Comparison of ENCODE assay signal across 16 cellular contexts in genomic region chr2:207044380-207044779, GRCh38.
DNase-seq lines count a peak whose midpoint lies in the region; ATAC-seq, FAIRE-seq and TF ChIP-seq lines count a peak whose summit lies in the region.
"Had no signal": no experiment of that assay in that cellular context is flagged by ENCODE, and none has a peak within 500 bp of the region (broad histone marks: within the 10 kb centered on the region; RNA-seq: fewer than 3 reads in every experiment).

No MANE protein-coding gene starts in this region.

- no peaks in the 10 kb centered on the region for H4K20me1 ChIP-seq in HepG2 (ENCODE audit: insufficient read depth, low read length)

- in situ Hi-C loops in HepG2 (cut with HindIII; ENCODE audit: extremely low pct_ligation_motif_present, low pct_unique_long_range_greater_than_20kb) = no loop called here

- CTCF ChIA-PET in HepG2 (lab: Yijun Ruan, JAX; ENCODE audit: low intra/inter-chr PET ratio, low total read pairs) = no interaction called here

- peak; percentile 69 for DNase-seq in DMS53 (lab: John Stamatoyannopoulos, UW)
- peak; percentile 26 for DNase-seq in NCI-H1436 treated with DMSO at 0.1 percent for 48 hours (lab: John Stamatoyannopoulos, UW)
- peak; percentile 36 for DNase-seq in NCI-H345 (lab: John Stamatoyannopoulos, UW)
- no peak for DNase-seq in HepG2 (ENCODE audit: low spot score)
- DNase-seq in GM10266 (ENCODE audit: extremely low spot score) = no peak
- no peak for DNase-seq in posterior vena cava (ENCODE audit: low spot score)
- no peak for DNase-seq in GOT3 (lab: John Stamatoyannopoulos, UW)
- no peak for DNase-seq in omental fat pad (ENCODE audit: low spot score)
- DNase-seq: ACHN, AML-193, Caco-2, DMS79, GM23248, NCI-H446 treated with DMSO at 0.1 percent for 48 hours, SHP77 had no signal

- no peak for TF ChIP-seq POLR2A in HepG2 (IDR thresholded peaks at IDR 0.05; ENCODE audit: insufficient read depth in 1 of 2, low read depth in 2 of 2, low read length in 2 of 2)

- no peaks in the 10 kb centered on the region for H3K79me2 ChIP-seq in HepG2 (ENCODE audit: insufficient read depth, low read length)

- TF ChIP-seq RAD21 in HepG2 (CRISPR knock-in tag; IDR thresholded peaks at IDR 0.05) = no peak

- TF ChIP-seq EP300 in HepG2 (IDR thresholded peaks at IDR 0.05; ENCODE audit: low read depth in 2 of 2, low read length in 2 of 2) (no peak), HepG2 (CRISPR knock-in tag; IDR thresholded peaks at IDR 0.05; ENCODE audit: borderline replicate concordance) (no peak)

- no peaks in the 10 kb centered on the region for H3K9me3 ChIP-seq in HepG2 (ENCODE audit: low read length)
- H3K9me3 ChIP-seq: Caco-2 had no signal

- H3K36me3 ChIP-seq in HepG2 (replicated peaks in 1 of 2; ENCODE audit: control insufficient read depth in 1 of 2, insufficient read depth in 2 of 2, low read length in 2 of 2) = no peaks in the 10 kb centered on the region

- no peak overlapping the region for H2AFZ ChIP-seq in HepG2 (ENCODE audit: low read length)
- H2AFZ ChIP-seq: GM23248 had no signal

- ATAC-seq in HepG2 (peak; percentile 63), omental fat pad (ENCODE audit: low FRiP score) (no peak)

- BruUV-seq in HepG2 (replicated peaks; lab: Mats Ljungman, UMichigan) = no TSS peak

- H3K4me2 ChIP-seq in HepG2 (ENCODE audit: low read depth, low read length) = peak overlapping the region; percentile 6; the same call in 1 of the 2 replicates
- H3K4me2 ChIP-seq: KMS-11 had no signal

- H3K4me3 ChIP-seq in HepG2 (replicated peaks in 1 of 3; ENCODE audit: insufficient read depth in 1 of 3, low read depth in 2 of 3, low read length in 3 of 3) = no peak overlapping the region
- H3K4me3 ChIP-seq: GM23248 had no signal

- POLR2A ChIA-PET in HepG2 (lab: Yijun Ruan, JAX) = no interaction called here

- TF ChIP-seq CTCF in HepG2 (CRISPR knock-in tag; IDR thresholded peaks at IDR 0.05) = no peak
- no peak for TF ChIP-seq CTCF in GM10266 (IDR thresholded peaks at IDR 0.05; ENCODE audit: control insufficient read depth, insufficient read depth, low read depth, missing control alignments)
- TF ChIP-seq CTCF in omental fat pad (IDR thresholded peaks at IDR 0.05) = no peak

- WGBS in HepG2 (ENCODE audit: low lambda C conversion rate) = 34% methylated on average over 7 of the region's 7 CpGs

- FAIRE-seq in HepG2 (lab: Jason Lieb, UNC) = no peak

- H3K9ac ChIP-seq in HepG2 (ENCODE audit: insufficient read depth, low read depth, low read length) = no peak overlapping the region
- H3K9ac ChIP-seq: GM23248, KMS-11 had no signal

- peaks cover 23% of the 10 kb centered on the region for H3K4me1 ChIP-seq in HepG2 (ENCODE audit: insufficient read depth, low read length)
- H3K4me1 ChIP-seq: Caco-2 had no signal

- 0 out of 5 replicates have a peak, but pooled peaks cover 0 to 8% of the 10 kb centered on the region in 2 experiments for H3K27me3 ChIP-seq in HepG2 (ENCODE audit: control insufficient read depth in 1 of 2, insufficient read depth in 2 of 2, low read length in 2 of 2)

- intact Hi-C loops in HepG2 (cut with micrococcal nuclease; ENCODE audit: unreplicated experiment) = loop anchor here (10.0 kb wide), 1 partner anchor 120 kb away; the partner anchor contains the start of gene KLF7
- intact Hi-C loops in posterior vena cava (cut with DNase I) = loop anchor here in 1 of 2 donors (10.0 kb wide), 1 partner anchor 430 kb away; no protein-coding TSS in a partner anchor

- H3K27ac ChIP-seq in HepG2 (ENCODE audit: extremely low read length, insufficient read depth, low read length) = no peak overlapping the region
- H3K27ac ChIP-seq: GM23248, KMS-11 had no signal

TF ChIP-seq in HepG2, 621 proteins besides CTCF, POLR2A, EP300 and RAD21:
- TF ChIP-seq HHEX (CRISPR knock-in tag; IDR thresholded peaks at IDR 0.05) (peak; percentile 62; the same call in 1 of the 2 replicates), ZNF180 (CRISPR knock-in tag; IDR thresholded peaks at IDR 0.05; ENCODE audit: borderline replicate concordance, low read depth) (no peak), ZNF792 (CRISPR knock-in tag; IDR thresholded peaks at IDR 0.05) (no peak), FOXA1 (IDR thresholded peaks at IDR 0.05) (no peak), FOXA1 (CRISPR knock-in tag; IDR thresholded peaks at IDR 0.05) (peak; percentile 56), MXD4 (CRISPR knock-in tag; IDR thresholded peaks at IDR 0.05) (no peak), ARID5B (CRISPR knock-in tag; IDR thresholded peaks at IDR 0.05) (0 out of 2 replicates have a peak, but pooled peaks have one; percentile 40), BCL6 (CRISPR knock-in tag; IDR thresholded peaks at IDR 0.05) (peak; percentile 97), FOXA3 (CRISPR knock-in tag; IDR thresholded peaks at IDR 0.05) (peak; percentile 42; the same call in 1 of the 2 replicates), MBD4 (IDR thresholded peaks at IDR 0.05; ENCODE audit: borderline replicate concordance, low read length) (peak; percentile 53; the same call in 1 of the 2 replicates), RARA (CRISPR knock-in tag; IDR thresholded peaks at IDR 0.05) (peak; percentile 23; the same call in 1 of the 2 replicates)
- TF ChIP-seq, protein P1, sequence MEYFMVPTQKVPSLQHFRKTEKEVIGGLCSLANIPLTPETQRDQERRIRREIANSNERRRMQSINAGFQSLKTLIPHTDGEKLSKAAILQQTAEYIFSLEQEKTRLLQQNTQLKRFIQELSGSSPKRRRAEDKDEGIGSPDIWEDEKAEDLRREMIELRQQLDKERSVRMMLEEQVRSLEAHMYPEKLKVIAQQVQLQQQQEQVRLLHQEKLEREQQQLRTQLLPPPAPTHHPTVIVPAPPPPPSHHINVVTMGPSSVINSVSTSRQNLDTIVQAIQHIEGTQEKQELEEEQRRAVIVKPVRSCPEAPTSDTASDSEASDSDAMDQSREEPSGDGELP (IDR thresholded peaks at IDR 0.05; ENCODE audit: borderline replicate concordance, low read depth) = no peak

Comparison
In these comparisons a context has a peak if more than half of its experiments do, and no peak if none do; other contexts are left out.
1. DNase-seq: peak in DMS53 (single experiment), NCI-H1436 treated with DMSO at 0.1 percent for 48 hours (single experiment) and NCI-H345 (single experiment); none in HepG2 (single experiment), GM10266 (single experiment), posterior vena cava (single experiment), GOT3 (single experiment) and omental fat pad (single experiment).